ENCODE assay signal across 8 cellular contexts in genomic region chr12:14885718-14886201, GRCh38. TPM values are rescaled to one million over a fixed set of nuclear protein-coding genes. Genes with fewer than 3 reads are reported as not detected.
A peak's percentile ranks its signal among the peaks of the same experiment; 100 is the strongest.
DNase-seq lines count a peak whose midpoint lies in the region; ATAC-seq and TF ChIP-seq lines count a peak whose summit lies in the region.

TSS of gene MGP (minus strand) at chr12:14885854. CDS start at chr12:14885791, 63 bp downstream.

- no peaks in the 10 kb centered on the region for H3K9me3 Mint-ChIP-seq in activated T-cell treated with anti-CD3 and anti-CD28 coated beads, Interleukin-2, amount 50 U/mL, for 24 hours

- TF ChIP-seq POLR2A in upper lobe of left lung (IDR thresholded peaks at IDR 0.05), result peak in 3 of 4 donors; percentile 42 to 63 (median 61)

- peaks cover 5% of the 10 kb centered on the region for H3K27me3 Mint-ChIP-seq in activated T-cell treated with anti-CD3 and anti-CD28 coated beads, Interleukin-2, amount 50 U/mL, for 24 hours

- H3K36me3 Mint-ChIP-seq in activated T-cell treated with anti-CD3 and anti-CD28 coated beads, Interleukin-2, amount 50 U/mL, for 24 hours (ENCODE audit: low read depth), result no peaks in the 10 kb centered on the region

- no peak for TF ChIP-seq CTCF in mammary epithelial cell (conservative IDR thresholded peaks at IDR 0.05 in 1 of 2, IDR thresholded peaks at IDR 0.05 in 1 of 2; ENCODE audit: extremely low read depth in 1 of 2, insufficient read depth in 1 of 2, low read depth in 1 of 2, low read length in 2 of 2)
- TF ChIP-seq CTCF in upper lobe of left lung (IDR thresholded peaks at IDR 0.05), result no peak

- CTCF ChIA-PET in mammary epithelial cell (lab: Charles Lee; ENCODE audit: low non-redundant PET), result no interaction called here

- no peaks in the 10 kb centered on the region for H3K79me2 ChIP-seq in mammary epithelial cell (ENCODE audit: insufficient read depth, low read length)

- H3K27ac Mint-ChIP-seq in activated T-cell treated with anti-CD3 and anti-CD28 coated beads, Interleukin-2, amount 50 U/mL, for 24 hours, result peak within 1 kb of the TSS; percentile 60

- dilution Hi-C loops in mammary epithelial cell (cut with HindIII; ENCODE audit: low sequenced_read_pairs), result no loop called here

- H3K4me1 ChIP-seq in mammary epithelial cell (ENCODE audit: insufficient read depth, low read length), result peaks cover 20% of the 10 kb centered on the region
- H3K4me1 ChIP-seq in upper lobe of left lung, result peaks cover 13 to 19% (median 18%) of the 10 kb centered on the region in 4 donors

- 18% methylated on average over 6 of the region's 6 CpGs for WGBS in mammary epithelial cell (ENCODE audit: low coverage, missing lambda C conversion rate)
- 26 to 31% methylated on average over 6 of the region's 6 CpGs for WGBS in upper lobe of left lung, 2 donors

- ATAC-seq in upper lobe of left lung (ENCODE audit: low FRiP score in 2 of 2) (peak; percentile 87 to 91), GM21360 (IDR thresholded peaks at IDR 0.05; ENCODE audit: unreplicated experiment) (no peak)

- no peak within 1 kb of the TSS for H3K9ac ChIP-seq in mammary epithelial cell (ENCODE audit: insufficient read depth, low read length)

- TSS peak; percentile 77 for BruUV-seq in mammary epithelial cell (replicated peaks; lab: Mats Ljungman, UMichigan)

- no peaks in the 10 kb centered on the region for H4K20me1 ChIP-seq in mammary epithelial cell (ENCODE audit: insufficient read depth, low read length)

- H3K27ac ChIP-seq in mammary epithelial cell (ENCODE audit: insufficient read depth, low read depth, low read length), result no peak within 1 kb of the TSS
- H3K27ac ChIP-seq in upper lobe of left lung, result peak within 1 kb of the TSS; percentile 36 to 78 (median 70)

- TF ChIP-seq EP300 in upper lobe of left lung (IDR thresholded peaks at IDR 0.05), result no peak

- H3K27me3 ChIP-seq in mammary epithelial cell (ENCODE audit: insufficient read depth, low read length) (no peaks in the 10 kb centered on the region), upper lobe of left lung (no peaks in the 10 kb centered on the region)

- in situ Hi-C loops in mammary epithelial cell (cut with MboI; ENCODE audit: low sequenced_read_pairs in 2 of 2), result no loop called here

- H3K9me3 ChIP-seq in mammary epithelial cell (replicated peaks; ENCODE audit: insufficient read depth, low read length) (no peaks in the 10 kb centered on the region), upper lobe of left lung (no peaks in the 10 kb centered on the region)

- peak within 1 kb of the TSS; percentile 23 for H2AFZ ChIP-seq in mammary epithelial cell (ENCODE audit: low read depth, low read length)

- DNase-seq in activated T-cell treated with anti-CD3 and anti-CD28 coated beads, Interleukin-2, amount 50 U/mL, for 24 hours, result no peak
- no peak for DNase-seq in activated T-cell treated with anti-CD3 and anti-CD28 coated beads for 4 hours
- peak; percentile 43 for DNase-seq in mammary epithelial cell
- DNase-seq in medulla oblongata (ENCODE audit: extremely low spot score), result peak; percentile 62
- no peak for DNase-seq in upper lobe of left lung
- no peak for DNase-seq in NCI-H1694 (lab: John Stamatoyannopoulos, UW)
- no peak for DNase-seq in activated CD4-positive, alpha-beta T cell treated with anti-CD3 and anti-CD28 coated beads, Interleukin-2, amount 50 U/mL, for 4 hours

- H3K36me3 ChIP-seq in mammary epithelial cell (ENCODE audit: insufficient read depth, low read length), result no peaks in the 10 kb centered on the region
- no peaks in the 10 kb centered on the region for H3K36me3 ChIP-seq in upper lobe of left lung

- intact Hi-C loops in mammary epithelial cell (cut with micrococcal nuclease), result loop anchor here (2.0 kb wide), 1 partner anchor 25 kb away; no protein-coding TSS in a partner anchor

- peaks cover 29% of the 10 kb centered on the region for H3K4me1 Mint-ChIP-seq in activated T-cell treated with anti-CD3 and anti-CD28 coated beads, Interleukin-2, amount 50 U/mL, for 24 hours (ENCODE audit: low read depth)

- H3K4me2 ChIP-seq in mammary epithelial cell (ENCODE audit: insufficient read depth, low read depth, low read length), result peak within 1 kb of the TSS; percentile 73

- H3K4me3 Mint-ChIP-seq in activated T-cell treated with anti-CD3 and anti-CD28 coated beads, Interleukin-2, amount 50 U/mL, for 24 hours, result peak within 1 kb of the TSS; percentile 51

- H3K4me3 ChIP-seq in mammary epithelial cell (replicated peaks in 1 of 3; ENCODE audit: insufficient read depth in 1 of 3, low read depth in 2 of 3, low read length in 3 of 3), result peak within 1 kb of the TSS in 1 of 3 experiments; percentile 22
- H3K4me3 ChIP-seq in upper lobe of left lung, result peak within 1 kb of the TSS in 3 of 4 donors; percentile 25 to 38 (median 31)

RNA-seq across cellular contexts. Expression of gene MGP, which starts in this region (rescaled TPM):
- total RNA-seq in mammary epithelial cell (10 to 100 TPM in 1 of 2 donors, under 1 TPM in 1; 0.66 to 55.5 TPM), upper lobe of left lung (100 to 1,000 TPM in 5 of 6 donors, 10 to 100 TPM in 1; 47.1 to 660 (median 286) TPM)
- polyA plus RNA-seq in mammary epithelial cell, result 1.4 TPM
- polyA minus RNA-seq in mammary epithelial cell, result not detected

Comparison
In these comparisons a context has a peak if more than half of its experiments do, and no peak if none do; other contexts are left out.
1. DNase-seq: peak in mammary epithelial cell (single experiment) and medulla oblongata (single experiment); none in activated T-cell treated with anti-CD3 and anti-CD28 coated beads, Interleukin-2, amount 50 U/mL, for 24 hours (single experiment), activated T-cell treated with anti-CD3 and anti-CD28 coated beads for 4 hours (single experiment), upper lobe of left lung (0 of 2), NCI-H1694 (single experiment) and activated CD4-positive, alpha-beta T cell treated with anti-CD3 and anti-CD28 coated beads, Interleukin-2, amount 50 U/mL, for 4 hours (0 of 2).